Comparison of ENCODE assay signal across 8 cellular contexts in the genomic region with DNA sequence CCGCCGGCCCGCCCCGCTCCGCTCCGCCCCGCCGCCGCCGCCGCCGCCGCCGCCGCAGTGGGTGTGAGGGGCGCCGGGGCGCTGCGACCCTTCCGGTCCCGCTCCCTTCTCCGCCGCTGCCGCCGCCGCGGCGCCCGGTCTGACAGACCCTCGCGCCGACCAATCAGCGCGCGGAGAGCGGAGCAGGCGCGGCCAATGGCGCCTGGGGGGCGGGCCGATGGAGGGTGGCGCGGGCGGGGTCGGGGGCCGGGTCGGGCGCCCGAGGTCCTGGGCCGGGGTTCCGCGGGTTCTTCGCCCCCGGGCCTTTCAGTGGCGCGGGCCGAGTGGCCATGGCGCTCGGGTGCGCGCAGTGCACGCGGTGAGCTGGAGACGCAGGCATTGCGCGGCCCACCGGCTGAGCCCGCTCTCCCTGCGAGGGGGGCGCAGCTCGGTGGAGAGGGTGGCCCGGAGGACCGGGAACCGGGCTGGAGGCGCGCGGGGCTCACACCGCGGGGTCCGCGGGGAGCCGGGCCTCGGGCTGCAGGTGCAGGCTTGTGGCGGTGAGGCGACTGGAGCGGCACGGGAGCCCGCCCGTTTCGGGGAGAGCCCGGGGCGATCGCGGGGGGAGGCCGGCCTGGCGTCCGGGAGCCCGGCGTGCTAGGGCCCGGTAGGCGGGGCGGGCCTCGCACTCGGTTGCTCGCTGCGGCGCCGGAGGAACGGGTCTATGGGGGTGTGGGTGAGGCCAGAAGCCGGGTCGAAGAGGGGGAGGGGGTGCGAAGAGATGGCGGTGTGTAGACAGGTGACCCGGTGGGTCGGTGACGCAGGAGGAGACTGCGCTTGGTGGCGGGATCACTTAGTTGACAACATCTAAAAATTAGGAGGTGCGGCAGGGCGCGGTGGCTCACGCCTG. TPM values are rescaled to one million over a fixed set of nuclear protein-coding genes. Genes with fewer than 3 reads are reported as not detected.
A peak's percentile ranks its signal among the peaks of the same experiment; 100 is the strongest.
DNase-seq lines count a peak whose midpoint lies in the region; FAIRE-seq and TF ChIP-seq lines count a peak whose summit lies in the region.

A gene (minus strand): TSS at position 141 of the 889 bp plus-strand sequence. CDS start 11,522 bp downstream, outside the sequence.

- peak within 1 kb of the TSS; percentile 93 for H3K4me3 Mint-ChIP-seq in HFFc6

- H3K27ac Mint-ChIP-seq in HFFc6, result peak within 1 kb of the TSS; percentile 71

- FAIRE-seq in GM12892 (lab: Jason Lieb, UNC) (peak; percentile 60), urothelium cell line (lab: Jason Lieb, UNC) (no peak)

- no peaks in the 10 kb centered on the region; the same call in 1 of the 2 replicates for H3K27me3 Mint-ChIP-seq in HFFc6 (ENCODE audit: insufficient read depth)

- H3K4me1 Mint-ChIP-seq in HFFc6 (ENCODE audit: low read depth), result peaks cover 27% of the 10 kb centered on the region

- peak within 1 kb of the TSS; percentile 88 to 98 for H3K27ac ChIP-seq in right atrium auricular region

- TF ChIP-seq CTCF in HFFc6 (IDR thresholded peaks at IDR 0.05) (peak; percentile 18; the same call in 1 of the 2 replicates), right atrium auricular region (IDR thresholded peaks at IDR 0.05) (peak in 1 of 2 donors; percentile 24)

- peaks cover 0 to 34% of the 10 kb centered on the region in 2 donors for H3K4me1 ChIP-seq in right atrium auricular region

- no peaks in the 10 kb centered on the region for H3K36me3 ChIP-seq in right atrium auricular region

- no peaks in the 10 kb centered on the region for H3K27me3 ChIP-seq in right atrium auricular region

- peaks cover 15% of the 10 kb centered on the region for H3K36me3 Mint-ChIP-seq in HFFc6 (ENCODE audit: low read depth)

- no peaks in the 10 kb centered on the region for H3K9me3 ChIP-seq in right atrium auricular region

- peak; percentile 36; the same call in 1 of the 2 replicates for TF ChIP-seq POLR2A in GM12892 (IDR thresholded peaks at IDR 0.05; ENCODE audit: low read depth, low read length)

- H3K9me3 Mint-ChIP-seq in HFFc6, result no peaks in the 10 kb centered on the region

- H3K4me3 ChIP-seq in right atrium auricular region, result peak within 1 kb of the TSS; percentile 84 to 96

- DNase-seq in GM12892 (ENCODE audit: insufficient read length), result peak; percentile 87
- peak; percentile 49 for DNase-seq in HFFc6
- peak; percentile 58 for DNase-seq in NCI-H1048 (lab: John Stamatoyannopoulos, UW)
- DNase-seq in T-helper 2 cell, result peak; percentile 73 to 88 (median 82)
- peak in 53 of 56 donors; percentile 19 to 88 (median 69) for DNase-seq in amygdala (lab: John Stamatoyannopoulos, UW)
- peak; percentile 80 for DNase-seq in right atrium auricular region (ENCODE audit: low spot score)
- DNase-seq in putamen (ENCODE audit: low spot score), result peak; percentile 89
- DNase-seq in urothelium cell line (ENCODE audit: low spot score), result peak; percentile 95

RNA-seq across cellular contexts. Expression of the gene that starts here (rescaled TPM):
- polyA plus RNA-seq in GM12892 (2012; ENCODE audit: missing spikeins), result 24.1 TPM
- total RNA-seq in HFFc6 (2021; fragmentation: NEBNext Ultra II Directional; extraction: Animal tissue kit (Norgen Biotek cat#: 25700)), result 10 to 100 TPM; 30.3 to 35.8 (median 33.6) TPM
- 10 to 100 TPM; 25.1 to 30.0 TPM for total RNA-seq in right atrium auricular region

Comparison
In these comparisons a context has a peak if more than half of its experiments do, and no peak if none do; other contexts are left out.
1. Peak in every context shown above with its lines: DNase-seq, H3K4me3 ChIP-seq and H3K27ac ChIP-seq.